ENCODE assay signal across 11 cellular contexts in genomic region chr10:132417249-132417878, GRCh38. TPM values are rescaled to one million over a fixed set of nuclear protein-coding genes. Genes with fewer than 3 reads are reported as not detected.
DNase-seq lines count a peak whose midpoint lies in the region; ATAC-seq and TF ChIP-seq lines count a peak whose summit lies in the region.
"Had no signal": no experiment of that assay in that cellular context is flagged by ENCODE, and none has a peak within 500 bp of the region (broad histone marks: within the 10 kb centered on the region; RNA-seq: fewer than 3 reads in every experiment).

No MANE protein-coding gene starts in this region.

- H3K27me3 ChIP-seq in right atrium auricular region (no peaks in the 10 kb centered on the region), upper lobe of right lung (no peaks in the 10 kb centered on the region)

- DNase-seq in right atrium auricular region (ENCODE audit: low spot score) (no peak), Right ventricle myocardium superior (no peak), upper lobe of right lung (no peak), T-helper 17 cell (no peak)
- DNase-seq: activated CD8-positive, alpha-beta memory T cell treated with anti-CD3 and anti-CD28 coated beads, Interleukin-2, amount 50 U/mL, for 4 hours; activated naive CD4-positive, alpha-beta T cell treated with anti-CD3 and anti-CD28 coated beads, Interleukin-2, amount 50 U/mL, for 16 hours had no signal

- H3K4me1 ChIP-seq in right atrium auricular region (peaks cover 0 to 56% of the 10 kb centered on the region in 2 donors), upper lobe of right lung (peaks cover 59% of the 10 kb centered on the region)

- peak overlapping the region; percentile 96 for H3K27ac Mint-ChIP-seq in dendritic cell treated with granulocyte-macrophage colony-stimulating factor and Interleukin-4, amounts not matched to agents 40 ng/mL and 50 ng/mL, for 4 days
- H3K27ac Mint-ChIP-seq in nephron (peak overlapping the region in 2 of 3 experiments; percentile 22 to 54), T-helper 17 cell (no peak overlapping the region)

- no peaks in the 10 kb centered on the region for H3K9me3 ChIP-seq in right atrium auricular region
- no peaks in the 10 kb centered on the region for H3K9me3 ChIP-seq in upper lobe of right lung
- H3K9me3 ChIP-seq in T-helper 17 cell (ENCODE audit: control insufficient read depth, low read length, poor library complexity, severe bottlenecking) = no peaks in the 10 kb centered on the region

- peaks cover 81% of the 10 kb centered on the region for H3K4me1 Mint-ChIP-seq in dendritic cell treated with granulocyte-macrophage colony-stimulating factor and Interleukin-4, amounts not matched to agents 40 ng/mL and 50 ng/mL, for 4 days (ENCODE audit: low read depth)
- peaks cover 50% of the 10 kb centered on the region for H3K4me1 Mint-ChIP-seq in nephron
- H3K4me1 Mint-ChIP-seq in T-helper 17 cell = peaks cover 19% of the 10 kb centered on the region

- no peaks in the 10 kb centered on the region for H3K9me3 Mint-ChIP-seq in dendritic cell treated with granulocyte-macrophage colony-stimulating factor and Interleukin-4, amounts not matched to agents 40 ng/mL and 50 ng/mL, for 4 days
- no peaks in the 10 kb centered on the region for H3K9me3 Mint-ChIP-seq in nephron

- H3K27me3 Mint-ChIP-seq in dendritic cell treated with granulocyte-macrophage colony-stimulating factor and Interleukin-4, amounts not matched to agents 40 ng/mL and 50 ng/mL, for 4 days = no peaks in the 10 kb centered on the region
- H3K27me3 Mint-ChIP-seq in nephron (ENCODE audit: low read depth) (no peaks in the 10 kb centered on the region), T-helper 17 cell (no peaks in the 10 kb centered on the region)

- H3K27ac ChIP-seq in right atrium auricular region = peak overlapping the region; percentile 1 to 27
- H3K27ac ChIP-seq in upper lobe of right lung = peak overlapping the region; percentile 94

- ATAC-seq in Right ventricle myocardium superior (ENCODE audit: poor library complexity) (no peak), upper lobe of right lung (no peak), T-helper 17 cell (no peak), GM21515 (IDR thresholded peaks at IDR 0.05; ENCODE audit: unreplicated experiment) (no peak), GM19035 (IDR thresholded peaks at IDR 0.05; ENCODE audit: unreplicated experiment) (no peak)
- ATAC-seq: activated CD4-positive, CD25-positive, alpha-beta regulatory T cell treated with anti-CD3 and anti-CD28 coated beads, Interleukin-2, amount 50 U/mL, for 24 hours had no signal

- H3K36me3 Mint-ChIP-seq in dendritic cell treated with granulocyte-macrophage colony-stimulating factor and Interleukin-4, amounts not matched to agents 40 ng/mL and 50 ng/mL, for 4 days (ENCODE audit: low read depth) = peaks cover 42% of the 10 kb centered on the region
- H3K36me3 Mint-ChIP-seq in nephron (ENCODE audit: low read depth) (peaks cover 6% of the 10 kb centered on the region), T-helper 17 cell (ENCODE audit: low read depth) (peaks cover 7% of the 10 kb centered on the region)

- intact Hi-C loops in Right ventricle myocardium superior (cut with DNase I) (no loop called here), upper lobe of right lung (cut with DNase I) (no loop called here)
- intact Hi-C loops in dendritic cell treated with granulocyte-macrophage colony-stimulating factor and Interleukin-4, amounts not matched to agents 40 ng/mL and 50 ng/mL, for 4 days (cut with micrococcal nuclease) = no loop called here

- H3K4me3 ChIP-seq in right atrium auricular region (no peak overlapping the region), upper lobe of right lung (no peak overlapping the region)

- H3K4me3 Mint-ChIP-seq in dendritic cell treated with granulocyte-macrophage colony-stimulating factor and Interleukin-4, amounts not matched to agents 40 ng/mL and 50 ng/mL, for 4 days = no peak overlapping the region
- H3K4me3 Mint-ChIP-seq in nephron (no peak overlapping the region), T-helper 17 cell (no peak overlapping the region)

- peaks cover 4% of the 10 kb centered on the region for H3K36me3 ChIP-seq in right atrium auricular region
- no peaks in the 10 kb centered on the region for H3K36me3 ChIP-seq in upper lobe of right lung

- TF ChIP-seq CTCF in right atrium auricular region (IDR thresholded peaks at IDR 0.05) (no peak), nephron (IDR thresholded peaks at IDR 0.05; ENCODE audit: unreplicated experiment in 3 of 3) (no peak), upper lobe of right lung (IDR thresholded peaks at IDR 0.05) (no peak)

RNA-seq across cellular contexts. Expression of gene PWWP2B, which starts 20.4 kb away (rescaled TPM):
- 1 to 10 TPM; 7.7 to 8.1 TPM for total RNA-seq in right atrium auricular region
- total RNA-seq in Right ventricle myocardium superior = 23.0 TPM
- 26.0 TPM for total RNA-seq in upper lobe of right lung
- 10 to 100 TPM; 15.7 to 16.7 TPM for total RNA-seq in T-helper 17 cell
